Comparison of ENCODE assay signal across 26 cellular contexts in the genomic region with DNA sequence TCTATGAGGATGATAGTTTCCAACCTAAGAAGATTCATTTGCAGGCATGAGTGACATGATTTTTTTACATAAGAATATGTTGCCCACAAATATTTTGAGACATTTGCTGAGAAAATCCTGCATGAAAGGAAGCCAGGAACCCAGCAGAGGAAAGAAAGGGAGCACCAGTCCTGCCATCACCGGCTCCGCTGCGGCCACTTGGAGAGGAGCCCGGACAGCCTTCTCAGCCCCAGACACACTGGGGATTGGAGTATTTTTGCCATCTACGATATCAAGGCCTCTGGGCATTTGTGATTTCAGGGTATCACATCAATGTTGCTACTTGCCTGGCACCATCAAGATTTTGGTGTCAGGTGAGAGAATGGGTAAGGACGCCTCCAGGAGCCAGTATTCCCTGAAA.
"Had no signal": no experiment of that assay in that cellular context is flagged by ENCODE, and none has a peak within 500 bp of the region (broad histone marks: within the 10 kb centered on the region; RNA-seq: fewer than 3 reads in every experiment).

No MANE protein-coding gene starts in this region.

- H3K9me3 Mint-ChIP-seq: activated CD4-positive, alpha-beta T cell treated with anti-CD3 and anti-CD28 coated beads, Interleukin-2, amount 10 ng/mL, durations not matched to agents 7 days and 5 days; activated naive CD4-positive, alpha-beta T cell treated with anti-CD3 and anti-CD28 coated beads for 36 hours; activated naive CD4-positive, alpha-beta T cell treated with anti-CD3 and anti-CD28 coated beads, Interleukin-2, amount 50 U/mL, for 72 hours; activated T-cell treated with anti-CD3 and anti-CD28 coated beads, Interleukin-2, amount 50 U/mL, for 24 hours; activated T-helper 1 cell treated with anti-CD3 and anti-CD28 coated beads, Interleukin-12 subunit alpha, Interleukin-12 subunit beta, Interleukin-2, Interleukin-4 antibody, amounts not matched to agents 30 ng/mL and 10 ng/mL and 1 ng/mL, durations not matched to agents 14 hours and 24 hours and 36 hours; WTC11 had no signal

- DNase-seq: activated CD4-positive, alpha-beta T cell treated with anti-CD3 and anti-CD28 coated beads for 36 hours; activated CD4-positive, alpha-beta T cell treated with anti-CD3 and anti-CD28 coated beads, Interleukin-2, amount 10 ng/mL, durations not matched to agents 7 days and 5 days; activated CD4-positive, alpha-beta T cell treated with anti-CD3 and anti-CD28 coated beads, Interleukin-2, amount 50 U/mL, for 48 hours; activated CD8-positive, alpha-beta T cell treated with anti-CD3 and anti-CD28 coated beads, Interleukin-2, amount 10 ng/mL, durations not matched to agents 7 days and 5 days; activated gamma-delta T cell treated with Interleukin-2 at 50 U/mL for 16 hours; activated naive CD4-positive, alpha-beta T cell treated with anti-CD3 and anti-CD28 coated beads for 36 hours; activated T-cell treated with anti-CD3 and anti-CD28 coated beads, Interleukin-2, amount 50 U/mL, for 24 hours; adrenal gland; Karpas-422; KBM-7; NCI-H1105; NCI-H1417 treated with DMSO at 0.1 percent for 48 hours; NCI-H1694 treated with DMSO at 0.1 percent for 48 hours; NCI-H2029; NCI-H510A; NCI-H526; NCI-H774; SHP77; SJCRH30; T1000 had no signal

- H3K27me3 Mint-ChIP-seq: activated CD4-positive, alpha-beta T cell treated with anti-CD3 and anti-CD28 coated beads for 36 hours; activated CD4-positive, alpha-beta T cell treated with anti-CD3 and anti-CD28 coated beads, Interleukin-2, amount 10 ng/mL, durations not matched to agents 7 days and 5 days; activated T-cell treated with anti-CD3 and anti-CD28 coated beads, Interleukin-2, amount 50 U/mL, for 24 hours; brain had no signal

- H3K27ac Mint-ChIP-seq: activated CD4-positive, alpha-beta T cell treated with anti-CD3 and anti-CD28 coated beads for 36 hours; activated CD4-positive, alpha-beta T cell treated with anti-CD3 and anti-CD28 coated beads, Interleukin-2, amount 10 ng/mL, durations not matched to agents 7 days and 5 days; activated CD8-positive, alpha-beta T cell treated with anti-CD3 and anti-CD28 coated beads, Interleukin-2, amount 10 ng/mL, durations not matched to agents 7 days and 5 days; activated naive CD4-positive, alpha-beta T cell treated with anti-CD3 and anti-CD28 coated beads for 36 hours; activated naive CD4-positive, alpha-beta T cell treated with anti-CD3 and anti-CD28 coated beads, Interleukin-2, amount 50 U/mL, for 72 hours; activated T-cell treated with anti-CD3 and anti-CD28 coated beads, Interleukin-2, amount 50 U/mL, for 24 hours; activated T-helper 1 cell treated with anti-CD3 and anti-CD28 coated beads, Interleukin-12 subunit alpha, Interleukin-12 subunit beta, Interleukin-2, Interleukin-4 antibody, amounts not matched to agents 30 ng/mL and 10 ng/mL and 1 ng/mL, durations not matched to agents 14 hours and 24 hours and 36 hours; brain; WTC11 had no signal

- H3K4me3 Mint-ChIP-seq: activated CD4-positive, alpha-beta T cell treated with anti-CD3 and anti-CD28 coated beads for 36 hours; activated CD4-positive, alpha-beta T cell treated with anti-CD3 and anti-CD28 coated beads, Interleukin-2, amount 10 ng/mL, durations not matched to agents 7 days and 5 days; activated CD8-positive, alpha-beta T cell treated with anti-CD3 and anti-CD28 coated beads, Interleukin-2, amount 10 ng/mL, durations not matched to agents 7 days and 5 days; activated naive CD4-positive, alpha-beta T cell treated with anti-CD3 and anti-CD28 coated beads for 36 hours; activated T-cell treated with anti-CD3 and anti-CD28 coated beads, Interleukin-2, amount 50 U/mL, for 24 hours; activated T-helper 1 cell treated with anti-CD3 and anti-CD28 coated beads, Interleukin-12 subunit alpha, Interleukin-12 subunit beta, Interleukin-2, Interleukin-4 antibody, amounts not matched to agents 30 ng/mL and 10 ng/mL and 1 ng/mL, durations not matched to agents 14 hours and 24 hours and 36 hours; brain; WTC11 had no signal

- ATAC-seq: activated CD4-positive, alpha-beta T cell treated with anti-CD3 and anti-CD28 coated beads for 36 hours; activated CD4-positive, CD25-positive, alpha-beta regulatory T cell treated with anti-CD3 and anti-CD28 coated beads, Interleukin-2, amount 50 U/mL, for 24 hours; activated CD8-positive, alpha-beta T cell treated with anti-CD3 and anti-CD28 coated beads, Interleukin-2, amount 10 ng/mL, durations not matched to agents 7 days and 5 days; activated naive CD4-positive, alpha-beta T cell treated with anti-CD3 and anti-CD28 coated beads, Interleukin-2, amount 50 U/mL, for 72 hours; Panc1; WTC11 had no signal

- H3K36me3 Mint-ChIP-seq: activated naive CD4-positive, alpha-beta T cell treated with anti-CD3 and anti-CD28 coated beads, Interleukin-2, amount 50 U/mL, for 72 hours; WTC11 had no signal

- H3K4me1 Mint-ChIP-seq: activated CD4-positive, alpha-beta T cell treated with anti-CD3 and anti-CD28 coated beads for 36 hours; activated CD4-positive, alpha-beta T cell treated with anti-CD3 and anti-CD28 coated beads, Interleukin-2, amount 10 ng/mL, durations not matched to agents 7 days and 5 days had no signal
